In genomic region chr12:62542814-62543213, GRCh38 we compare ENCODE assay signal across 22 cellular contexts.
"Had no signal": no experiment of that assay in that cellular context is flagged by ENCODE, and none has a peak within 500 bp of the region (broad histone marks: within the 10 kb centered on the region; RNA-seq: fewer than 3 reads in every experiment).

No MANE protein-coding gene starts in this region.

- H3K4me1 ChIP-seq: gastrocnemius medialis, suprapubic skin had no signal

- H3K9me3 ChIP-seq: esophagus muscularis mucosa, gastrocnemius medialis, neutrophil, right atrium auricular region, sigmoid colon, suprapubic skin, thyroid gland had no signal

- H3K4me3 Mint-ChIP-seq: naive B cell, type B pancreatic cell had no signal

- H3K27me3 ChIP-seq: esophagus muscularis mucosa, gastrocnemius medialis, neutrophil, right atrium auricular region, sigmoid colon, suprapubic skin, thyroid gland had no signal

- FAIRE-seq: urothelium cell line had no signal

- H3K4me3 ChIP-seq: esophagus muscularis mucosa, gastrocnemius medialis, lung, right atrium auricular region, sigmoid colon, skin epidermis, suprapubic skin, thyroid gland had no signal

- H3K27ac ChIP-seq: epithelial cell of prostate, esophagus muscularis mucosa, gastrocnemius medialis, neutrophil, right atrium auricular region, sigmoid colon, skin epidermis, suprapubic skin, thyroid gland had no signal

- ATAC-seq: gastrocnemius medialis, left colon, left ventricle myocardium superior had no signal

- H3K9me3 Mint-ChIP-seq: naive B cell, type B pancreatic cell had no signal

- H3K4me1 Mint-ChIP-seq: naive B cell had no signal

- DNase-seq: effector memory CD4-positive, alpha-beta T cell; gastrocnemius medialis; glutamatergic neuron; left colon; left ventricle myocardium superior; mesendoderm; naive B cell; posterior cingulate gyrus; sigmoid colon; stimulated activated CD4-positive, alpha-beta T cell treated with anti-CD3 and anti-CD28 coated beads, Interleukin-2, amount 100 ng/mL, for 24 hours; stimulated activated CD4-positive, alpha-beta T cell treated with anti-CD3 and anti-CD28 coated beads, Interleukin-4, amount 100 ng/mL, for 4 hours; stimulated activated naive CD4-positive, alpha-beta T cell; thyroid gland had no signal

- H3K27me3 Mint-ChIP-seq: naive B cell, type B pancreatic cell had no signal
